In genomic region chr6:127900935-127901334, GRCh38 we compare ENCODE assay signal across 11 cellular contexts. TPM values are rescaled to one million over a fixed set of nuclear protein-coding genes. Genes with fewer than 3 reads are reported as not detected.
DNase-seq lines count a peak whose midpoint lies in the region; ATAC-seq and TF ChIP-seq lines count a peak whose summit lies in the region.
"Had no signal": no experiment of that assay in that cellular context is flagged by ENCODE, and none has a peak within 500 bp of the region (broad histone marks: within the 10 kb centered on the region; RNA-seq: fewer than 3 reads in every experiment).

TSS of gene THEMIS (minus strand) at chr6:127901058. CDS start at chr6:127900932, 126 bp downstream.

- no peaks in the 10 kb centered on the region for H3K27me3 ChIP-seq in KMS-11 (ENCODE audit: insufficient read depth, low read depth)
- no peaks in the 10 kb centered on the region for H3K27me3 ChIP-seq in PC-9 (ENCODE audit: insufficient read depth, low read depth)
- H3K27me3 ChIP-seq: BLaER1 treated with 17β-estradiol and CSF1 and Interleukin-3, amounts not matched to agents 10 nM and 100 nM had no signal

- ATAC-seq in activated naive CD4-positive, alpha-beta T cell treated with anti-CD3 and anti-CD28 coated beads, Interleukin-2, amount 50 U/mL, for 72 hours = peak; percentile 72 to 73
- no peak for ATAC-seq in left lobe of liver

- H3K36me3 ChIP-seq in KMS-11 (ENCODE audit: insufficient read depth) = no peaks in the 10 kb centered on the region; the same call in 1 of the 2 replicates
- H3K36me3 ChIP-seq in PC-9 (ENCODE audit: low read depth) = no peaks in the 10 kb centered on the region
- H3K36me3 ChIP-seq: BLaER1 treated with 17β-estradiol and CSF1 and Interleukin-3, amounts not matched to agents 10 nM and 100 nM had no signal

- H3K36me3 Mint-ChIP-seq in activated CD4-positive, alpha-beta T cell treated with anti-CD3 and anti-CD28 coated beads, Interleukin-2, amount 10 ng/mL, durations not matched to agents 7 days and 5 days (ENCODE audit: low read depth) = peaks cover 59% of the 10 kb centered on the region
- H3K36me3 Mint-ChIP-seq in activated naive CD4-positive, alpha-beta T cell treated with anti-CD3 and anti-CD28 coated beads, Interleukin-2, amount 50 U/mL, for 72 hours = peaks cover 14 to 45% of the 10 kb centered on the region in 2 donors

- H3K9me2 ChIP-seq in PC-9 (ENCODE audit: insufficient read depth) = no peaks in the 10 kb centered on the region

- H3F3A ChIP-seq in PC-9 (ENCODE audit: insufficient read depth, low read depth) = no peaks in the 10 kb centered on the region

- CTCF ChIA-PET in activated CD4-positive, alpha-beta T cell treated with anti-CD3 and anti-CD28 coated beads, Interleukin-2, amount 10 ng/mL, durations not matched to agents 7 days and 5 days (lab: Charles Lee) = interaction anchor here (0.7 to 1.4 kb wide), 4 partner anchors 8 to 16 kb away, joined by 3 to 4 read pairs (median 3); no protein-coding TSS in a partner anchor
- CTCF ChIA-PET in PC-9 (lab: Charles Lee) = no interaction called here

- no peaks in the 10 kb centered on the region for H3K27me3 Mint-ChIP-seq in activated CD4-positive, alpha-beta T cell treated with anti-CD3 and anti-CD28 coated beads, Interleukin-2, amount 10 ng/mL, durations not matched to agents 7 days and 5 days

- TF ChIP-seq CTCF in KMS-11 (conservative IDR thresholded peaks at IDR 0.05; ENCODE audit: low read depth, low read length) = no peak
- TF ChIP-seq CTCF in PC-9 (conservative IDR thresholded peaks at IDR 0.05) = no peak

- POLR2A ChIA-PET in activated CD4-positive, alpha-beta T cell treated with anti-CD3 and anti-CD28 coated beads, Interleukin-2, amount 10 ng/mL, durations not matched to agents 7 days and 5 days (lab: Charles Lee) = interaction anchor here (0.7 to 1.4 kb wide), 3 partner anchors 33 to 71 kb away, joined by 3 to 5 read pairs (median 4); no protein-coding TSS in a partner anchor
- POLR2A ChIA-PET in PC-9 (lab: Charles Lee; ENCODE audit: unreplicated experiment) = no interaction called here

- DNase-seq in activated CD4-positive, alpha-beta T cell treated with anti-CD3 and anti-CD28 coated beads, Interleukin-2, amount 10 ng/mL, durations not matched to agents 7 days and 5 days = peak; percentile 78
- peak in 1 of 2 donors; percentile 35 for DNase-seq in activated naive CD4-positive, alpha-beta T cell treated with anti-CD3 and anti-CD28 coated beads, Interleukin-2, amount 50 U/mL, for 72 hours (ENCODE audit: low spot score in 2 of 2)
- no peak for DNase-seq in NK-92 treated with Interleukin-12 subunit alpha and Interleukin-12 subunit beta, amount 100 ng/mL, for 24 hours (lab: John Stamatoyannopoulos, UW)
- no peak for DNase-seq in PC-9
- DNase-seq in NCI-H1048 (lab: John Stamatoyannopoulos, UW) = no peak
- no peak for DNase-seq in left lobe of liver (ENCODE audit: low spot score)
- DNase-seq: NCI-H187 treated with DMSO at 0.1 percent for 48 hours, NCI-H82 had no signal

- intact Hi-C loops in PC-9 (cut with micrococcal nuclease; ENCODE audit: unreplicated experiment) = no loop called here

- peak within 1 kb of the TSS; percentile 75 for H3K4me2 ChIP-seq in KMS-11
- H3K4me2 ChIP-seq in PC-9 = no peak within 1 kb of the TSS
- H3K4me2 ChIP-seq: BLaER1 treated with 17β-estradiol and CSF1 and Interleukin-3, amounts not matched to agents 10 nM and 100 nM had no signal

- H3K4me1 Mint-ChIP-seq in activated CD4-positive, alpha-beta T cell treated with anti-CD3 and anti-CD28 coated beads, Interleukin-2, amount 10 ng/mL, durations not matched to agents 7 days and 5 days = peaks cover 59% of the 10 kb centered on the region

- BruUV-seq in PC-9 (replicated peaks; lab: Mats Ljungman, UMichigan) = no TSS peak

- no peaks in the 10 kb centered on the region; the same call in 1 of the 2 replicates for H3K9me3 ChIP-seq in PC-9 (ENCODE audit: insufficient read depth, low read depth)
- H3K9me3 ChIP-seq: BLaER1 treated with 17β-estradiol and CSF1 and Interleukin-3, amounts not matched to agents 10 nM and 100 nM had no signal

- H2AFZ ChIP-seq in KMS-11 (ENCODE audit: low read depth) (no peak within 1 kb of the TSS), PC-9 (no peak within 1 kb of the TSS)

- H3K4me3 ChIP-seq in KMS-11 (IDR thresholded peaks at IDR 0.05; ENCODE audit: insufficient read depth, low read depth, low read length) (no peak within 1 kb of the TSS), skin epidermis (peak within 1 kb of the TSS in 4 of 7 experiments; percentile 4 to 17 (median 6)), PC-9 (no peak within 1 kb of the TSS)
- H3K4me3 ChIP-seq: BLaER1 treated with 17β-estradiol and CSF1 and Interleukin-3, amounts not matched to agents 10 nM and 100 nM had no signal

- no peaks in the 10 kb centered on the region for H4K20me1 ChIP-seq in KMS-11 (ENCODE audit: insufficient read depth)
- H4K20me1 ChIP-seq in PC-9 (ENCODE audit: insufficient read depth) = no peaks in the 10 kb centered on the region
- H4K20me1 ChIP-seq: BLaER1 treated with 17β-estradiol and CSF1 and Interleukin-3, amounts not matched to agents 10 nM and 100 nM had no signal

- H3K4me1 ChIP-seq in KMS-11 (ENCODE audit: low read depth, poor library complexity, severe bottlenecking) = peaks cover 36% of the 10 kb centered on the region
- no peaks in the 10 kb centered on the region for H3K4me1 ChIP-seq in PC-9 (replicated peaks; ENCODE audit: insufficient read depth)
- H3K4me1 ChIP-seq: BLaER1 treated with 17β-estradiol and CSF1 and Interleukin-3, amounts not matched to agents 10 nM and 100 nM had no signal

- H3K9me3 Mint-ChIP-seq in activated CD4-positive, alpha-beta T cell treated with anti-CD3 and anti-CD28 coated beads, Interleukin-2, amount 10 ng/mL, durations not matched to agents 7 days and 5 days = peaks cover 18% of the 10 kb centered on the region
- peaks cover 6 to 7% of the 10 kb centered on the region in 2 donors for H3K9me3 Mint-ChIP-seq in activated naive CD4-positive, alpha-beta T cell treated with anti-CD3 and anti-CD28 coated beads, Interleukin-2, amount 50 U/mL, for 72 hours

- H3K27ac Mint-ChIP-seq in activated CD4-positive, alpha-beta T cell treated with anti-CD3 and anti-CD28 coated beads, Interleukin-2, amount 10 ng/mL, durations not matched to agents 7 days and 5 days = peak within 1 kb of the TSS; percentile 91
- H3K27ac Mint-ChIP-seq in activated naive CD4-positive, alpha-beta T cell treated with anti-CD3 and anti-CD28 coated beads, Interleukin-2, amount 50 U/mL, for 72 hours = peak within 1 kb of the TSS; percentile 89 to 91

- H3K9ac ChIP-seq in KMS-11 = peak within 1 kb of the TSS; percentile 94
- H3K9ac ChIP-seq: BLaER1 treated with 17β-estradiol and CSF1 and Interleukin-3, amounts not matched to agents 10 nM and 100 nM had no signal

- H3K27ac ChIP-seq in KMS-11 = peak within 1 kb of the TSS; percentile 96
- H3K27ac ChIP-seq in skin epidermis = peak within 1 kb of the TSS in 6 of 21 experiments; percentile 18 to 88 (median 62)
- H3K27ac ChIP-seq in PC-9 = no peak within 1 kb of the TSS
- H3K27ac ChIP-seq: BLaER1 treated with 17β-estradiol and CSF1 and Interleukin-3, amounts not matched to agents 10 nM and 100 nM had no signal

- peaks cover 54% of the 10 kb centered on the region for H3K79me2 ChIP-seq in KMS-11 (ENCODE audit: insufficient read depth, low read depth)
- no peaks in the 10 kb centered on the region for H3K79me2 ChIP-seq in PC-9 (ENCODE audit: low read depth)

- H3K4me3 Mint-ChIP-seq in activated CD4-positive, alpha-beta T cell treated with anti-CD3 and anti-CD28 coated beads, Interleukin-2, amount 10 ng/mL, durations not matched to agents 7 days and 5 days = peak within 1 kb of the TSS; percentile 89

RNA-seq across cellular contexts. Expression of gene THEMIS, which starts in this region (rescaled TPM):
- 100 to 1,000 TPM in 1 of 2 experiments, 10 to 100 TPM in 1; 89.2 to 101 TPM for total RNA-seq in activated CD4-positive, alpha-beta T cell treated with anti-CD3 and anti-CD28 coated beads, Interleukin-2, amount 10 ng/mL, durations not matched to agents 7 days and 5 days
- total RNA-seq in activated naive CD4-positive, alpha-beta T cell treated with anti-CD3 and anti-CD28 coated beads, Interleukin-2, amount 50 U/mL, for 72 hours = 10 to 100 TPM; 11.0 to 50.8 TPM
- not detected in 2 replicates for total RNA-seq in PC-9 (2021)
- total RNA-seq in left lobe of liver = 0.13 TPM

Comparison
In these comparisons a context has a peak if more than half of its experiments do, and no peak if none do; other contexts are left out.
1. RNA of gene THEMIS (total RNA-seq): 89.2 to 101 TPM in activated CD4-positive, alpha-beta T cell treated with anti-CD3 and anti-CD28 coated beads, Interleukin-2, amount 10 ng/mL, durations not matched to agents 7 days and 5 days and 11.0 to 50.8 TPM in activated naive CD4-positive, alpha-beta T cell treated with anti-CD3 and anti-CD28 coated beads, Interleukin-2, amount 50 U/mL, for 72 hours; 0.13 TPM in left lobe of liver (single experiment) and not detected in PC-9; every median in the first group is over 10 times any median in the second.
2. H3K4me3 ChIP-seq: peak in skin epidermis (4 of 7); none in KMS-11 (single experiment) and PC-9 (single experiment).